In the genomic region with DNA sequence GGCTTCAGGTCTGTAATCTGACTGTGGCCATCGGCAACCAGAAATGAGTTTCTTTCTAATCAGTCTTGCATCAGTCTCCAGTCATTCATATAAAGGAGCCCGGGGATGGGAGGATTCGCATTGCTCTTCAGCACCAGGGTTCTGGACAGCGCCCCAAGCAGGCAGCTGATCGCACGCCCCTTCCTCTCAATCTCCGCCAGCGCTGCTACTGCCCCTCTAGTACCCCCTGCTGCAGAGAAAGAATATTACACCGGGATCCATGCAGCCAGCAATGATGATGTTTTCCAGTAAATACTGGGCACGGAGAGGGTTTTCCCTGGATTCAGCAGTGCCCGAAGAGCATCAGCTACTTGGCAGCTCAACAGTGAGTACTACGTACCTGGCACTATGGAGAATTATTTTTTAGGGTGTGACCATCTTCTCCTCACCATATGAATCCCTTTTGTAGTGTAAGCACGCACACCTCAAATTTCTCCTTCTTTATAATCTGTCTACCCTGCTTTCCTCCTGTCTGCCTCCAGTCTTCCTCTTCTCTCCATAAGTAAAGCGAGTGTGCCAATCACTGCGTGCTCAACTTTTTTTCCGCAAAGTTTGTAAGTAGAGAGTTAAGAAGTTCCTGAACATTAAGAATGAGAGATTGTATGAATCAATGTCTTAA, we compare ENCODE assay signal across 8 cellular contexts. TPM values are rescaled to one million over a fixed set of nuclear protein-coding genes. Genes with fewer than 3 reads are reported as not detected.
DNase-seq lines count a peak whose midpoint lies in the region; ATAC-seq and TF ChIP-seq lines count a peak whose summit lies in the region.

TSS of gene TPH2 (plus strand) at position 118 of the 658 bp plus-strand sequence. CDS start at position 260, 142 bp downstream.

- no peaks in the 10 kb centered on the region for H3K9me3 Mint-ChIP-seq in endothelial cell (ENCODE audit: unreplicated experiment)
- H3K9me3 Mint-ChIP-seq in naive thymus-derived CD8-positive, alpha-beta T cell, result peaks cover 0 to 1% (median 0%) of the 10 kb centered on the region in 9 donors

- H3K27ac Mint-ChIP-seq in endothelial cell (ENCODE audit: unreplicated experiment), result no peak within 1 kb of the TSS
- H3K27ac Mint-ChIP-seq in naive thymus-derived CD8-positive, alpha-beta T cell, result no peak within 1 kb of the TSS

- H3K27me3 Mint-ChIP-seq in endothelial cell (ENCODE audit: unreplicated experiment), result peaks cover 2% of the 10 kb centered on the region
- H3K27me3 Mint-ChIP-seq in naive thymus-derived CD8-positive, alpha-beta T cell, result peaks cover 32 to 74% (median 42%) of the 10 kb centered on the region in 5 donors

- H3K27ac ChIP-seq in WERI-Rb-1, result peak within 1 kb of the TSS; percentile 39
- H3K27ac ChIP-seq in effector memory CD4-positive, alpha-beta T cell (ENCODE audit: insufficient read depth, low read length, poor library complexity, severe bottlenecking), result no peak within 1 kb of the TSS

- TF ChIP-seq CTCF in GM10266 (IDR thresholded peaks at IDR 0.05; ENCODE audit: control insufficient read depth, insufficient read depth, low read depth, missing control alignments), result peak; percentile 41
- TF ChIP-seq CTCF in WERI-Rb-1 (IDR thresholded peaks at IDR 0.05; ENCODE audit: low read depth, low read length), result peak; percentile 83
- TF ChIP-seq CTCF in endothelial cell (IDR thresholded peaks at IDR 0.05; ENCODE audit: unreplicated experiment), result peak; percentile 76

- no peaks in the 10 kb centered on the region for H3K36me3 ChIP-seq in WERI-Rb-1
- H3K36me3 ChIP-seq in effector memory CD4-positive, alpha-beta T cell (ENCODE audit: control insufficient read depth, insufficient read depth, low read length), result no peaks in the 10 kb centered on the region

- POLR2A ChIA-PET in naive thymus-derived CD8-positive, alpha-beta T cell (lab: Charles Lee), result no interaction called here

- no peaks in the 10 kb centered on the region for H3K36me3 Mint-ChIP-seq in endothelial cell (ENCODE audit: low read depth, unreplicated experiment)
- H3K36me3 Mint-ChIP-seq in naive thymus-derived CD8-positive, alpha-beta T cell, result peaks cover 0 to 6% (median 0%) of the 10 kb centered on the region in 3 donors

- H3K9me3 ChIP-seq in WERI-Rb-1 (ENCODE audit: severe bottlenecking), result no peaks in the 10 kb centered on the region
- no peaks in the 10 kb centered on the region for H3K9me3 ChIP-seq in effector memory CD4-positive, alpha-beta T cell (ENCODE audit: control insufficient read depth, low read length)

- H3K4me3 Mint-ChIP-seq in endothelial cell (ENCODE audit: unreplicated experiment), result no peak within 1 kb of the TSS
- no peak within 1 kb of the TSS for H3K4me3 Mint-ChIP-seq in naive thymus-derived CD8-positive, alpha-beta T cell

- H3K4me1 Mint-ChIP-seq in endothelial cell (ENCODE audit: unreplicated experiment), result peaks cover 12% of the 10 kb centered on the region
- peaks cover 0 to 9% (median 3%) of the 10 kb centered on the region in 4 donors for H3K4me1 Mint-ChIP-seq in naive thymus-derived CD8-positive, alpha-beta T cell

- no peaks in the 10 kb centered on the region for H3K27me3 ChIP-seq in WERI-Rb-1 (ENCODE audit: insufficient read depth, low read depth, severe bottlenecking)
- H3K27me3 ChIP-seq in effector memory CD4-positive, alpha-beta T cell (replicated peaks; ENCODE audit: control insufficient read depth, insufficient read depth, low read length, poor library complexity, severe bottlenecking), result peaks cover 4% of the 10 kb centered on the region

- ATAC-seq in HG02642 (IDR thresholded peaks at IDR 0.05; ENCODE audit: poor library complexity, unreplicated experiment), result peak; percentile 75
- ATAC-seq in naive thymus-derived CD8-positive, alpha-beta T cell, result peak in 1 of 2 donors; percentile 66

- peak within 1 kb of the TSS; percentile 27 for H3K4me3 ChIP-seq in WERI-Rb-1 (ENCODE audit: low read depth, low read length)
- no peak within 1 kb of the TSS for H3K4me3 ChIP-seq in effector memory CD4-positive, alpha-beta T cell (ENCODE audit: insufficient read depth, low read depth, low read length, poor library complexity, severe bottlenecking)

- peak; percentile 24 for DNase-seq in GM10266 (ENCODE audit: extremely low spot score)
- DNase-seq in NCI-H2029 treated with DMSO at 0.1 percent for 48 hours (lab: John Stamatoyannopoulos, UW), result peak; percentile 67
- peak; percentile 84 for DNase-seq in WERI-Rb-1
- DNase-seq in endothelial cell (ENCODE audit: low spot score), result peak; percentile 96
- peak in 9 of 10 donors; percentile 2 to 46 (median 18) for DNase-seq in naive thymus-derived CD8-positive, alpha-beta T cell
- DNase-seq in 8988T, result no peak
- DNase-seq in effector memory CD4-positive, alpha-beta T cell, result no peak

- H3K4me1 ChIP-seq in effector memory CD4-positive, alpha-beta T cell (ENCODE audit: control insufficient read depth, insufficient read depth, low read length, poor library complexity, severe bottlenecking), result no peaks in the 10 kb centered on the region

RNA-seq across cellular contexts. Expression of gene TPH2, which starts in this region (rescaled TPM):
- 0.10 TPM for total RNA-seq in endothelial cell (ENCODE audit: unreplicated experiment)
- total RNA-seq in naive thymus-derived CD8-positive, alpha-beta T cell, result not detected
- not detected for polyA plus RNA-seq in naive thymus-derived CD8-positive, alpha-beta T cell

Comparison
In these comparisons a context has a peak if more than half of its experiments do, and no peak if none do; other contexts are left out.
1. Peak in DNase-seq in endothelial cell; RNA of the gene not detected or under 1 TPM.
2. Peak in DNase-seq in naive thymus-derived CD8-positive, alpha-beta T cell; RNA of the gene not detected or under 1 TPM.
3. DNase-seq: peak in GM10266 (single experiment), NCI-H2029 treated with DMSO at 0.1 percent for 48 hours (single experiment) and WERI-Rb-1 (single experiment); none in 8988T (single experiment) and effector memory CD4-positive, alpha-beta T cell (0 of 3).
4. Peak in every context shown above with its lines, with median percentiles within 50 percentile points of each other: CTCF ChIP-seq.